ENCODE assay signal across 31 cellular contexts in the genomic region with DNA sequence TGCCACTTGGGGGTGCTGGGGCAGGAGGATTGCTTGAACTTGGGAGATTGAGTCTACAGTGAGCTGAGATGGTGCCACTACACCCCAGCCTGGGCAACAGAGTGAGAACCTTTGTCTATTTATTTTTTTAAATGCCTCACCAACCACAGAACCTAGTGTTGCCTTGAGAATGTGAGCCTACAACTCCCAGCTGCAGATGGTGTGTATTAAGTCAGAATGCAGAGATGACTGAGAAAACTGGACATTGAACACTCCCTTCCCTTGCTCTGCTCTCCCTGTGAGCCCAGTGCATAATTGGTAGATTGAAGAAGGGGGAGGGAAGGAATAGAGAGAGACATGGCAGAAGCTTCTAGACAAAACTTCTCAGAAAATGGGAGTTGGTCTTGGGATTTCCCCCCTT. TPM values are rescaled to one million over a fixed set of nuclear protein-coding genes. Genes with fewer than 3 reads are reported as not detected.
"Had no signal": no experiment of that assay in that cellular context is flagged by ENCODE, and none has a peak within 500 bp of the region (broad histone marks: within the 10 kb centered on the region; RNA-seq: fewer than 3 reads in every experiment).

No MANE protein-coding gene starts in this region.

- H3K9me3 ChIP-seq: neutrophil, ovary, psoas muscle, right lobe of liver, sigmoid colon, stomach, thoracic aorta, thyroid gland, tibial nerve, upper lobe of left lung had no signal

- H3K9ac ChIP-seq: parathyroid adenoma had no signal

- H3K36me3 ChIP-seq: neutrophil, ovary, right lobe of liver, sigmoid colon, stomach, thoracic aorta, thyroid gland, tibial nerve, upper lobe of left lung had no signal

- H3K9me3 Mint-ChIP-seq: nephron; neural crest cell; stimulated activated naive CD8-positive, alpha-beta T cell treated with anti-CD3 and anti-CD28 coated beads, Interleukin-15, Interleukin-2, amounts not matched to agents 100 ng/mL and 50 ng/mL, for 24 hours had no signal

- ATAC-seq: naive thymus-derived CD4-positive, alpha-beta T cell; natural killer cell; psoas muscle; right cardiac atrium; right lobe of liver; stimulated activated effector memory CD8-positive, alpha-beta T cell treated with anti-CD3 and anti-CD28 coated beads, Interleukin-12 subunit alpha, Interleukin-12 subunit beta, amount 100 ng/mL, for 72 hours had no signal

- H3K27ac ChIP-seq: neutrophil, ovary, parathyroid adenoma, psoas muscle, right lobe of liver, sigmoid colon, skin epidermis, stomach, thoracic aorta, thyroid gland, tibial nerve, upper lobe of left lung had no signal

- H3K27me3 ChIP-seq: ovary, right lobe of liver, thyroid gland, tibial nerve, upper lobe of left lung had no signal

- H3K79me2 ChIP-seq: parathyroid adenoma had no signal

- DNase-seq: naive thymus-derived CD4-positive, alpha-beta T cell; natural killer cell; nucleus accumbens; ovary; posterior cingulate gyrus; psoas muscle; right cardiac atrium; right lobe of liver; sigmoid colon; stimulated activated CD4-positive, alpha-beta T cell treated with anti-CD3 and anti-CD28 coated beads, Interleukin-15, amount 100 ng/mL, for 24 hours; stimulated activated CD4-positive, alpha-beta T cell treated with anti-CD3 and anti-CD28 coated beads, Interleukin-2, amount 100 ng/mL, for 24 hours; stimulated activated CD4-positive, alpha-beta T cell treated with anti-CD3 and anti-CD28 coated beads, Interleukin-2, amount 100 ng/mL, for 48 hours; stimulated activated CD4-positive, alpha-beta T cell treated with anti-CD3 and anti-CD28 coated beads, Interleukin-4, amount 100 ng/mL, for 24 hours; stimulated activated naive B cell treated with anti-CD40 and anti-IgM and Interleukin-4, amounts not matched to agents 10 μg/mL and 1 μg/mL and 100 μg/mL, for 72 hours; stimulated activated naive CD4-positive, alpha-beta T cell treated with Interleukin-2 at 50 U/mL for 16 hours; stomach; thyroid gland; trophoblast cell; upper lobe of left lung had no signal

- H3K4me1 ChIP-seq: parathyroid adenoma, psoas muscle, right lobe of liver, sigmoid colon, thyroid gland, upper lobe of left lung had no signal

- H3K36me3 Mint-ChIP-seq: natural killer cell; stimulated activated effector memory CD8-positive, alpha-beta T cell treated with anti-CD3 and anti-CD28 coated beads, Interleukin-12 subunit alpha, Interleukin-12 subunit beta, amount 100 ng/mL, for 72 hours had no signal

- H3K4me3 ChIP-seq: ovary, psoas muscle, right lobe of liver, sigmoid colon, skin epidermis, stomach, thoracic aorta, thyroid gland, tibial nerve, upper lobe of left lung had no signal

- H3K27ac Mint-ChIP-seq: naive thymus-derived CD4-positive, alpha-beta T cell; natural killer cell; nephron; stimulated activated effector memory CD8-positive, alpha-beta T cell treated with anti-CD3 and anti-CD28 coated beads, Interleukin-12 subunit alpha, Interleukin-12 subunit beta, amount 100 ng/mL, for 72 hours; stimulated activated naive B cell treated with anti-CD40 and anti-IgM and Interleukin-4, amounts not matched to agents 10 μg/mL and 1 μg/mL and 100 μg/mL, for 72 hours had no signal

- H3K4me3 Mint-ChIP-seq: naive thymus-derived CD4-positive, alpha-beta T cell; natural killer cell; nephron; neural crest cell; stimulated activated effector memory CD8-positive, alpha-beta T cell treated with anti-CD3 and anti-CD28 coated beads, Interleukin-12 subunit alpha, Interleukin-12 subunit beta, amount 100 ng/mL, for 72 hours; stimulated activated naive B cell treated with anti-CD40 and anti-IgM and Interleukin-4, amounts not matched to agents 10 μg/mL and 1 μg/mL and 100 μg/mL, for 72 hours; stimulated activated naive CD8-positive, alpha-beta T cell treated with anti-CD3 and anti-CD28 coated beads, Interleukin-15, Interleukin-2, amounts not matched to agents 100 ng/mL and 50 ng/mL, for 24 hours had no signal

- H2AFZ ChIP-seq: parathyroid adenoma had no signal

- H3K4me1 Mint-ChIP-seq: nephron had no signal

RNA-seq across cellular contexts. Expression of a gene that starts 53.5 kb away (rescaled TPM):
- total RNA-seq: naive thymus-derived CD4-positive, alpha-beta T cell; natural killer cell; omental fat pad; psoas muscle; renal cortical epithelial cell; right cardiac atrium; right lobe of liver; sigmoid colon; subcutaneous adipose tissue; thoracic aorta; tibial nerve had no signal
- polyA plus RNA-seq: naive thymus-derived CD4-positive, alpha-beta T cell; stomach had no signal
